Comparison of ENCODE assay signal across 9 cellular contexts in the genomic region with DNA sequence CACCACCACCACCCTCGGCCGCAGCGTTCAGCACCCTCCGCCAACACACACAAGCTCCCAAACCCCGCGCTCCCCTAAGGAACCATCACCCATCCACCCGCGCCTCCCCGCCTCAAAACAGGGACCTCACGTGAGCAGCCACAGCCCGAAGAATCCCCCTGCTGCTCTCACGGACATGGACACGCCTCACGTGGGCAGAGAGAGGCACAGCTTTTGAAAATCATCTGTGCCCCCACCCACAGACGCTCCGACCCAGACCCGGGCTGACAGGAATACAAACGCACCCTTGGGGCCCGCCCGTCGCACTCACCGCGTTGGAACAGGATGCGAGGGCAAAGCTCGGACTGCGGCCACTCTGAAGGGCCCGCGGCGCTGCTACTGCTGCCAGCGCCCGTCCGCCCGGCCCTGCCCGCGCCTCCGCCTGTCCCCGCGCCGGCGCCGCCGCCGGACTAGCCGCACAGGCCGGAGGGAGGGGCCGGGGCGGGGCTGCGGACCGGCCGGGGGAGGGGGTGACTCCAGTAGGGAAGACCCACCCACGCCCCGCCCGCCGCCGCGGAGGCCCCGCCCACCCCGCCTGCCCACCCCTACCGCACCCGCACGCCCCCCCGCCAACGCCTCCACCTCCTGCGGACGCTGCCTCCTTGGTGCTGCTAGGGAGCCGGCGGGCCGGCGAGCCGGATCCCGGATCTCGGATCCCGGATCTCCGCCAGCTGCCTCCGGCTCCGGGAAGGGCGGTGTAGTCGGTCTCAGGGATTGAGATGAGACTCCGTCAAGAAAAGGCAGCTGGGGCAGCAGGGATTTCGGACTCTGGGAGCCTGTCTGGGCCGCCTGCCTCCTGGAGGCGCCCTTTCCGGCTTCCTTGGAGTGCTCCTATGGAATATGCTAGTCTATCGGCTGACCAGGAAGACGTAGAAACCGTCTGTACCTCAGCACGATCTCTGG. TPM values are rescaled to one million over a fixed set of nuclear protein-coding genes. Genes with fewer than 3 reads are reported as not detected.
DNase-seq lines count a peak whose midpoint lies in the region; ATAC-seq, FAIRE-seq and TF ChIP-seq lines count a peak whose summit lies in the region.
"Had no signal": no experiment of that assay in that cellular context is flagged by ENCODE, and none has a peak within 500 bp of the region (broad histone marks: within the 10 kb centered on the region; RNA-seq: fewer than 3 reads in every experiment).

TSS of gene TRIM3 (minus strand) at position 461 of the 942 bp plus-strand sequence. CDS start 8,246 bp downstream, outside the sequence.

- H3K27ac Mint-ChIP-seq in CD4-positive, CD25-positive, alpha-beta regulatory T cell, result peak within 1 kb of the TSS; percentile 60 to 92 (median 89)

- H3K36me3 Mint-ChIP-seq in CD4-positive, CD25-positive, alpha-beta regulatory T cell, result peaks cover 3% of the 10 kb centered on the region

- TF ChIP-seq CTCF in OCI-LY7 (conservative IDR thresholded peaks at IDR 0.05; ENCODE audit: low read length), result no peak

- H2AFZ ChIP-seq in OCI-LY7 (ENCODE audit: low read length), result peak within 1 kb of the TSS; percentile 68; the same call in 1 of the 2 replicates

- CTCF ChIA-PET in OCI-LY7 (lab: Charles Lee; ENCODE audit: unreplicated experiment), result interaction anchor here (0.7 kb wide), 1 partner anchor 30 kb away, joined by 3 read pairs; no protein-coding TSS in a partner anchor

- H3K79me2 ChIP-seq in OCI-LY7 (ENCODE audit: insufficient read depth, low read depth, low read length), result no peaks in the 10 kb centered on the region

- peaks cover 5 to 35% (median 14%) of the 10 kb centered on the region in 4 donors for H3K4me1 Mint-ChIP-seq in CD4-positive, CD25-positive, alpha-beta regulatory T cell

- H4K20me1 ChIP-seq in OCI-LY7 (ENCODE audit: insufficient read depth, low read length), result no peaks in the 10 kb centered on the region

- H3K27me3 ChIP-seq in CD4-positive, CD25-positive, alpha-beta regulatory T cell (ENCODE audit: control insufficient read depth, insufficient read depth, low read length), result no peaks in the 10 kb centered on the region
- no peaks in the 10 kb centered on the region for H3K27me3 ChIP-seq in muscle layer of duodenum (ENCODE audit: low read depth, low read length)

- H3K36me3 ChIP-seq in CD4-positive, CD25-positive, alpha-beta regulatory T cell (ENCODE audit: control insufficient read depth, insufficient read depth, low read length), result peaks cover 11% of the 10 kb centered on the region
- peaks cover 22% of the 10 kb centered on the region for H3K36me3 ChIP-seq in OCI-LY7 (ENCODE audit: insufficient read depth, low read length)
- peaks cover 17 to 20% of the 10 kb centered on the region in 2 donors for H3K36me3 ChIP-seq in muscle layer of duodenum (ENCODE audit: control insufficient read depth in 1 of 2, insufficient read depth in 2 of 2, low read length in 2 of 2)

- no peaks in the 10 kb centered on the region for H3K9me3 Mint-ChIP-seq in CD4-positive, CD25-positive, alpha-beta regulatory T cell

- no peaks in the 10 kb centered on the region for H3K9me2 ChIP-seq in OCI-LY7 (ENCODE audit: insufficient read depth, low read length)

- BruUV-seq in OCI-LY7 (replicated peaks; lab: Mats Ljungman, UMichigan), result no TSS peak

- H3K9me3 ChIP-seq in CD4-positive, CD25-positive, alpha-beta regulatory T cell (ENCODE audit: control insufficient read depth in 2 of 2, low read length in 2 of 2), result no peaks in the 10 kb centered on the region
- H3K9me3 ChIP-seq in OCI-LY7 (ENCODE audit: low read length) (no peaks in the 10 kb centered on the region), muscle layer of duodenum (ENCODE audit: control insufficient read depth in 1 of 2, low read length in 2 of 2) (no peaks in the 10 kb centered on the region)

- H3K27me3 Mint-ChIP-seq in CD4-positive, CD25-positive, alpha-beta regulatory T cell, result no peaks in the 10 kb centered on the region

- peak; percentile 60 to 62 for ATAC-seq in CD4-positive, CD25-positive, alpha-beta regulatory T cell (ENCODE audit: low read depth in 2 of 2)
- ATAC-seq in GM19463 (IDR thresholded peaks at IDR 0.05; ENCODE audit: unreplicated experiment) (peak; percentile 73), esophagus mucosa (peak; percentile 88)

- intact Hi-C loops in OCI-LY7 (cut with micrococcal nuclease; ENCODE audit: unreplicated experiment), result no loop called here

- peak within 1 kb of the TSS; percentile 86 to 94 (median 91) for H3K4me3 Mint-ChIP-seq in CD4-positive, CD25-positive, alpha-beta regulatory T cell

- H3K4me3 ChIP-seq in CD4-positive, CD25-positive, alpha-beta regulatory T cell (ENCODE audit: low read depth, low read length), result peak within 1 kb of the TSS; percentile 53
- H3K4me3 ChIP-seq in OCI-LY7 (ENCODE audit: low read depth, low read length, poor library complexity, severe bottlenecking), result peak within 1 kb of the TSS; percentile 73
- peak within 1 kb of the TSS; percentile 73 to 81 for H3K4me3 ChIP-seq in muscle layer of duodenum (ENCODE audit: low read depth in 1 of 2, low read length in 2 of 2)

- peak within 1 kb of the TSS; percentile 81 for H3K27ac ChIP-seq in CD4-positive, CD25-positive, alpha-beta regulatory T cell (ENCODE audit: insufficient read depth, low read length, poor library complexity, severe bottlenecking)
- H3K27ac ChIP-seq in OCI-LY7 (ENCODE audit: low read depth, low read length, poor library complexity, severe bottlenecking) (no peak within 1 kb of the TSS), muscle layer of duodenum (ENCODE audit: low read length) (peak within 1 kb of the TSS; percentile 97)

- peaks cover 16% of the 10 kb centered on the region for H3K4me1 ChIP-seq in CD4-positive, CD25-positive, alpha-beta regulatory T cell (ENCODE audit: control insufficient read depth, insufficient read depth, low read length, poor library complexity, severe bottlenecking)
- H3K4me1 ChIP-seq in OCI-LY7 (ENCODE audit: insufficient read depth, low read length, poor library complexity, severe bottlenecking) (peaks cover 31% of the 10 kb centered on the region), muscle layer of duodenum (ENCODE audit: control insufficient read depth in 1 of 2, insufficient read depth in 2 of 2, low read length in 2 of 2) (peaks cover 19% of the 10 kb centered on the region in 2 donors)

- POLR2A ChIA-PET in OCI-LY7 (lab: Charles Lee), result interaction anchor here (0.5 to 2.6 kb wide), 8 partner anchors 8 to 179 kb away, joined by 3 to 13 read pairs (median 4); partner anchors contain the start of genes ARFIP2 and TIMM10B

- no peak for FAIRE-seq in HTR-8/SVneo (lab: Jason Lieb, UNC)
- FAIRE-seq: islet of Langerhans had no signal

- DNase-seq in CD4-positive, CD25-positive, alpha-beta regulatory T cell, result peak; percentile 47 to 80 (median 62)
- DNase-seq in HTR-8/SVneo (ENCODE audit: insufficient read length, low spot score) (peak; percentile 90), OCI-LY7 (ENCODE audit: low spot score) (peak; percentile 81)
- peak; percentile 67 to 72 for DNase-seq in activated T-cell treated with anti-CD3 and anti-CD28 coated beads, Interleukin-2, amount 50 U/mL, for 48 hours
- peak; percentile 40 for DNase-seq in stimulated activated CD8-positive, alpha-beta memory T cell treated with anti-CD3 and anti-CD28 coated beads, Interleukin-7, amount 100 ng/mL, for 24 hours (ENCODE audit: low read depth)

- peak within 1 kb of the TSS; percentile 84 for H3K4me2 ChIP-seq in OCI-LY7 (ENCODE audit: low read length)

RNA-seq across cellular contexts. Expression of gene TRIM3, which starts in this region (rescaled TPM):
- 16.4 TPM for total RNA-seq in CD4-positive, CD25-positive, alpha-beta regulatory T cell
- polyA plus RNA-seq in CD4-positive, CD25-positive, alpha-beta regulatory T cell, result 1 to 10 TPM in 3 of 4 donors, under 1 TPM in 1; 0.91 to 2.7 (median 1.9) TPM
- 8.5 and 21.3 TPM in 2 replicates for total RNA-seq in OCI-LY7 (2014; rRNA removed; shearing (Covaris generic))
- total RNA-seq in OCI-LY7 (2022) (14.7 and 15.5 TPM in 2 replicates), esophagus mucosa (2.7 TPM)

Comparison
In these comparisons a context has a peak if more than half of its experiments do, and no peak if none do; other contexts are left out.
1. DNase-seq: peak in every context shown above with its lines; median percentile 90 in HTR-8/SVneo; 81 in OCI-LY7; 70 in activated T-cell treated with anti-CD3 and anti-CD28 coated beads, Interleukin-2, amount 50 U/mL, for 48 hours; 62 in CD4-positive, CD25-positive, alpha-beta regulatory T cell; 40 in stimulated activated CD8-positive, alpha-beta memory T cell treated with anti-CD3 and anti-CD28 coated beads, Interleukin-7, amount 100 ng/mL, for 24 hours.